Comparison of ENCODE assay signal across 8 cellular contexts in the genomic region with DNA sequence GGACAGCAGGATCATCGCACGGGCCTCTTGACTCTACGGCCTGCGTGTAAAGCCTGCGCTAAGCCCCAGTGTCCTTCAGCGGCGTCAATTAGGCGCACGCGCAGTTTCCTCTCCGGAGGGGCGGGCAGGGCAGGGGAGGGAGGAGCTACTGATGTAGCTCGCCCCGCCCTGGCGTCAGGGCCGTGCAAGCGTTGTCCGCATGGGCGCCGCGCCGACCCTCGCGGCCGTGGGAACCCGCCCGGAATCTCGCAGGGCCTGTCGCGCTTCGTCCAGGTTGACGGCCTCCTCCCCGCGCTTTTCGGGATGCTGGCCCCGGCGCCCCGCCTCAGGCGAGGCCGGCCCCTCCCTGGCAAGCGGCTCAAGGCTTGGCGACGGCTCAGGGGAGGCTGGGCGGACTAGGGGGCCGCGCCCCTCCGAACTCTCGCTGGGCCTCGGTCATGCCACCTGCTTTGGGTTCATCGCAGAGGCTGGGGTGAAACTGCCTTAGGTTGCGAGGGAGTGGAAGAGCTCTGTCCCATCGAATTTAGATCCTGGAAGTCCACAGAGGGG.
A peak's percentile ranks its signal among the peaks of the same experiment; 100 is the strongest.
DNase-seq lines count a peak whose midpoint lies in the region; ATAC-seq and TF ChIP-seq lines count a peak whose summit lies in the region.

No MANE protein-coding gene starts in this region.

- H3K4me1 ChIP-seq in BLaER1 treated with 17β-estradiol and CSF1 and Interleukin-3, amounts not matched to agents 10 nM and 100 nM, result peaks cover 23 to 49% (median 42%) of the 10 kb centered on the region in 10 experiments
- H3K4me1 ChIP-seq in IMR-90 (ENCODE audit: control insufficient read depth, insufficient read depth, low read length), result peaks cover 29% of the 10 kb centered on the region

- peak overlapping the region; percentile 46 to 75 (median 69); a peak in 20 of 22 replicates for H3K9ac ChIP-seq in BLaER1 treated with 17β-estradiol and CSF1 and Interleukin-3, amounts not matched to agents 10 nM and 100 nM
- peak overlapping the region; percentile 64 for H3K9ac ChIP-seq in IMR-90 (ENCODE audit: low read depth, low read length)

- ATAC-seq in IMR-90 (ENCODE audit: low read depth), result peak; percentile 89
- no peak for ATAC-seq in HG02840 (IDR thresholded peaks at IDR 0.05; ENCODE audit: low FRiP score, unreplicated experiment)

- H2BK5ac ChIP-seq in IMR-90 (ENCODE audit: low read depth, low read length, poor library complexity, severe bottlenecking), result peak overlapping the region; percentile 32

- H3K4me3 ChIP-seq in BLaER1 treated with 17β-estradiol and CSF1 and Interleukin-3, amounts not matched to agents 10 nM and 100 nM, result peak overlapping the region; percentile 45 to 68 (median 56)
- H3K4me3 ChIP-seq in IMR-90 (ENCODE audit: insufficient read depth, low read depth, low read length) (peak overlapping the region; percentile 42), choroid plexus epithelial cell (ENCODE audit: low read depth, low read length) (peak overlapping the region; percentile 62)

- H3K27ac Mint-ChIP-seq in activated CD4-positive, alpha-beta T cell treated with anti-CD3 and anti-CD28 coated beads, Interleukin-2, amount 10 ng/mL, durations not matched to agents 24 days and 14 days, result peak overlapping the region; percentile 64

- peak overlapping the region; percentile 95 to 97 for H4K8ac ChIP-seq in IMR-90 (ENCODE audit: low read depth in 2 of 2, low read length in 2 of 2)

- peak overlapping the region; percentile 73 for H3K14ac ChIP-seq in IMR-90 (replicated peaks; ENCODE audit: low read depth, low read length)

- H3K36me3 ChIP-seq in BLaER1 treated with 17β-estradiol and CSF1 and Interleukin-3, amounts not matched to agents 10 nM and 100 nM, result peaks cover 0 to 44% (median 23%) of the 10 kb centered on the region in 11 experiments; a peak in 20 of 22 replicates
- peaks cover 8% of the 10 kb centered on the region; the same call in 1 of the 2 replicates for H3K36me3 ChIP-seq in IMR-90 (ENCODE audit: control insufficient read depth, insufficient read depth, low read length)

- peaks cover 0 to 19% (median 0%) of the 10 kb centered on the region in 11 experiments; a peak in 4 of 22 replicates for H4K20me1 ChIP-seq in BLaER1 treated with 17β-estradiol and CSF1 and Interleukin-3, amounts not matched to agents 10 nM and 100 nM
- H4K20me1 ChIP-seq in IMR-90 (ENCODE audit: insufficient read depth, low read length), result no peaks in the 10 kb centered on the region

- H3K23ac ChIP-seq in IMR-90 (ENCODE audit: low read depth, low read length), result peak overlapping the region; percentile 84; the same call in 1 of the 2 replicates

- H2AK9ac ChIP-seq in IMR-90 (replicated peaks; ENCODE audit: low read depth, low read length, poor library complexity), result peak overlapping the region; percentile 88

- no TSS peak for BruUV-seq in IMR-90 (replicated peaks; lab: Mats Ljungman, UMichigan)

- peak overlapping the region; percentile 83 for H4K5ac ChIP-seq in IMR-90 (ENCODE audit: low read depth, low read length)

- peak overlapping the region; percentile 61; the same call in 1 of the 2 replicates for H2AK5ac ChIP-seq in IMR-90 (ENCODE audit: low read depth, low read length)

- H3K9me3 Mint-ChIP-seq in activated CD4-positive, alpha-beta T cell treated with anti-CD3 and anti-CD28 coated beads, Interleukin-2, amount 10 ng/mL, durations not matched to agents 24 days and 14 days, result no peaks in the 10 kb centered on the region

- 12% methylated on average over 31 of the region's 52 CpGs; no CpG with 5 or more reads in 1 of the 2 experiments for WGBS in IMR-90 (ENCODE audit: extremely low coverage in 2 of 2, insufficient read length in 1 of 2), 2 experiments

- H3K4ac ChIP-seq in IMR-90 (ENCODE audit: low read depth, low read length), result peak overlapping the region; percentile 82

- H3K79me1 ChIP-seq in IMR-90 (ENCODE audit: low read depth in 1 of 2, low read length in 2 of 2), result peaks cover 0 to 5% of the 10 kb centered on the region in 2 experiments; a peak in 1 of 4 replicates

- peak overlapping the region in 9 of 11 experiments; percentile 18 to 69 (median 53); a peak in 13 of 22 replicates for H3K27ac ChIP-seq in BLaER1 treated with 17β-estradiol and CSF1 and Interleukin-3, amounts not matched to agents 10 nM and 100 nM
- H3K27ac ChIP-seq in IMR-90 (ENCODE audit: insufficient read depth, low read length), result peak overlapping the region; percentile 64
- peak overlapping the region; percentile 83 for H3K27ac ChIP-seq in layer of hippocampus (ENCODE audit: low read depth, low read length)

- H4K91ac ChIP-seq in IMR-90 (ENCODE audit: insufficient read depth, low read depth, low read length), result peak overlapping the region; percentile 67

- peaks cover 10% of the 10 kb centered on the region for H3K27me3 Mint-ChIP-seq in activated CD4-positive, alpha-beta T cell treated with anti-CD3 and anti-CD28 coated beads, Interleukin-2, amount 10 ng/mL, durations not matched to agents 24 days and 14 days

- dilution Hi-C loops in IMR-90 (cut with HindIII; ENCODE audit: low sequenced_read_pairs, unreplicated experiment), result no loop called here

- CTCF ChIA-PET in IMR-90 (lab: Yijun Ruan, JAX), result no interaction called here

- H3K27me3 ChIP-seq in BLaER1 treated with 17β-estradiol and CSF1 and Interleukin-3, amounts not matched to agents 10 nM and 100 nM, result peaks cover 0 to 41% (median 0%) of the 10 kb centered on the region in 11 experiments; a peak in 5 of 22 replicates
- H3K27me3 ChIP-seq in IMR-90 (ENCODE audit: control insufficient read depth, insufficient read depth, low read length), result no peaks in the 10 kb centered on the region
- H3K27me3 ChIP-seq in layer of hippocampus (ENCODE audit: control insufficient read depth, insufficient read depth, low read length), result no peaks in the 10 kb centered on the region

- H3K56ac ChIP-seq in IMR-90 (ENCODE audit: extremely low read depth, insufficient read depth, low read length), result peak overlapping the region; percentile 55; the same call in 1 of the 2 replicates

- no peak for TF ChIP-seq POLR2A in IMR-90 (IDR thresholded peaks at IDR 0.05; ENCODE audit: low read depth, low read length)

- peak overlapping the region; percentile 92 for H2AFZ ChIP-seq in IMR-90 (replicated peaks; ENCODE audit: low read length, poor library complexity)

- peak overlapping the region; percentile 57 to 81 (median 77) for H3K4me2 ChIP-seq in BLaER1 treated with 17β-estradiol and CSF1 and Interleukin-3, amounts not matched to agents 10 nM and 100 nM
- peak overlapping the region; percentile 50 for H3K4me2 ChIP-seq in IMR-90 (ENCODE audit: low read depth, low read length)

- in situ Hi-C loops in IMR-90 (cut with MboI; ENCODE audit: low sequenced_read_pairs), result loop anchor here (10.0 kb wide), 1 partner anchor 102 kb away; no protein-coding TSS in a partner anchor

- no peaks in the 10 kb centered on the region for H3K9me3 ChIP-seq in BLaER1 treated with 17β-estradiol and CSF1 and Interleukin-3, amounts not matched to agents 10 nM and 100 nM (replicated peaks in 1 of 11)
- H3K9me3 ChIP-seq in IMR-90 (ENCODE audit: control insufficient read depth, insufficient read depth, low read length), result no peaks in the 10 kb centered on the region

- POLR2A ChIA-PET in IMR-90 (lab: Charles Lee; ENCODE audit: unreplicated experiment), result interaction anchor here (0.6 kb wide), 1 partner anchor 23 kb away, joined by 3 read pairs; no protein-coding TSS in a partner anchor

- peak overlapping the region; percentile 50; the same call in 1 of the 2 replicates for H3K18ac ChIP-seq in IMR-90 (ENCODE audit: low read depth, low read length)

- H3K4me1 Mint-ChIP-seq in activated CD4-positive, alpha-beta T cell treated with anti-CD3 and anti-CD28 coated beads, Interleukin-2, amount 10 ng/mL, durations not matched to agents 24 days and 14 days, result peaks cover 17% of the 10 kb centered on the region

- intact Hi-C loops in IMR-90 (cut with micrococcal nuclease), result no loop called here
- intact Hi-C loops in activated CD4-positive, alpha-beta T cell treated with anti-CD3 and anti-CD28 coated beads, Interleukin-2, amount 10 ng/mL, durations not matched to agents 24 days and 14 days (cut with micrococcal nuclease), result loop anchor here (2.0 to 5.0 kb wide), 2 partner anchors 62 to 99 kb away; partner anchors contain the start of gene ST3GAL4

- H3K36me3 Mint-ChIP-seq in activated CD4-positive, alpha-beta T cell treated with anti-CD3 and anti-CD28 coated beads, Interleukin-2, amount 10 ng/mL, durations not matched to agents 24 days and 14 days (ENCODE audit: low read depth), result no peaks in the 10 kb centered on the region

- 0 out of 3 replicates have a peak overlapping the region, but pooled peaks have one; percentile 78 for H2BK15ac ChIP-seq in IMR-90 (ENCODE audit: low read depth, low read length)

- peak overlapping the region; percentile 44; the same call in 1 of the 2 replicates for H2BK120ac ChIP-seq in IMR-90 (ENCODE audit: low read depth, low read length)

- no peak for TF ChIP-seq RAD21 in IMR-90 (IDR thresholded peaks at IDR 0.05; ENCODE audit: low read length)

- no peak for TF ChIP-seq CTCF in GM20000 (IDR thresholded peaks at IDR 0.05; ENCODE audit: extremely low read depth, missing control alignments)
- no peak for TF ChIP-seq CTCF in IMR-90 (conservative IDR thresholded peaks at IDR 0.05; ENCODE audit: low read depth, low read length)
- TF ChIP-seq CTCF in choroid plexus epithelial cell (conservative IDR thresholded peaks at IDR 0.05; ENCODE audit: low read depth, low read length), result no peak

- DNase-seq in GM20000 (ENCODE audit: low spot score), result peak; percentile 89
- DNase-seq in IMR-90, result peak; percentile 68
- peak; percentile 90 for DNase-seq in activated CD4-positive, alpha-beta T cell treated with anti-CD3 and anti-CD28 coated beads, Interleukin-2, amount 10 ng/mL, durations not matched to agents 24 days and 14 days
- DNase-seq in choroid plexus epithelial cell (ENCODE audit: low read depth), result peak; percentile 89
- peak; percentile 8 to 38 for DNase-seq in stimulated activated CD4-positive, alpha-beta T cell treated with anti-CD3 and anti-CD28 coated beads, Interleukin-1b, Interleukin-23, amount 100 ng/mL, for 1 hour (ENCODE audit: low read depth in 2 of 2)

- H2BK20ac ChIP-seq in IMR-90 (ENCODE audit: low read depth, low read length), result no peak overlapping the region

- peaks cover 17% of the 10 kb centered on the region for H3K9me1 ChIP-seq in IMR-90 (ENCODE audit: insufficient read depth, low read length)

- H3K4me3 Mint-ChIP-seq in activated CD4-positive, alpha-beta T cell treated with anti-CD3 and anti-CD28 coated beads, Interleukin-2, amount 10 ng/mL, durations not matched to agents 24 days and 14 days, result peak overlapping the region; percentile 70

TF ChIP-seq in IMR-90, 13 proteins besides CTCF, POLR2A, EP300 and RAD21:
- TF ChIP-seq MAZ (IDR thresholded peaks at IDR 0.05; ENCODE audit: borderline replicate concordance, low read depth, low read length) (0 out of 2 replicates have a peak, but pooled peaks have one; percentile 26), MAFK (IDR thresholded peaks at IDR 0.05; ENCODE audit: low read depth, low read length) (no peak), SMC3 (IDR thresholded peaks at IDR 0.05; ENCODE audit: low read depth, low read length) (no peak), MXI1 (IDR thresholded peaks at IDR 0.05; ENCODE audit: borderline replicate concordance, low read depth, low read length) (0 out of 2 replicates have a peak, but pooled peaks have one; percentile 10), RFX5 (IDR thresholded peaks at IDR 0.05; ENCODE audit: low read depth, low read length) (no peak), FOS (IDR thresholded peaks at IDR 0.05; ENCODE audit: low read depth, low read length) (no peak)

Comparison
In these comparisons a context has a peak if more than half of its experiments do, and no peak if none do; other contexts are left out.
1. DNase-seq: peak in every context shown above with its lines; median percentile 90 in activated CD4-positive, alpha-beta T cell treated with anti-CD3 and anti-CD28 coated beads, Interleukin-2, amount 10 ng/mL, durations not matched to agents 24 days and 14 days; 89 in GM20000; 89 in choroid plexus epithelial cell; 68 in IMR-90; 23 in stimulated activated CD4-positive, alpha-beta T cell treated with anti-CD3 and anti-CD28 coated beads, Interleukin-1b, Interleukin-23, amount 100 ng/mL, for 1 hour.